Comparison of ENCODE assay signal across 14 cellular contexts in the genomic region with DNA sequence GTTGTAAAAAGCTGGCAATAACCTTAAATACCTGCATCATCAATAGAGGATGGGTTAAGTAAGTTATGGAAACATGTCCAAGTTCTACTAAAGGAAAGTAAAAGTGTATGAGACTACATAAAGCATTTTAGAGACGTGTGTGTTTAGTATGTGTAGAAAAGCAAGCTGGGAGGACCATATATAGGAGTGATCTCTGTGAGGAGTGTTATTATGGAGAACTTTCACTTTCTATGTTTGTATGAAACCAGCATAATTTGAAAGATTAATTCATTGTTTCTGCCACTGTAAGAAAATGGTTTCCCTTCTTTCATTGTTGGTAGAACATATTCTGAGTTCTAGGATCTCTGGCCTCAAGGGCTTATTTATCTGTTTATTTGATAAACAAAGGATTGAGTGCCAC. TPM values are rescaled to one million over a fixed set of nuclear protein-coding genes. Genes with fewer than 3 reads are reported as not detected.
DNase-seq lines count a peak whose midpoint lies in the region; ATAC-seq and TF ChIP-seq lines count a peak whose summit lies in the region.
"Had no signal": no experiment of that assay in that cellular context is flagged by ENCODE, and none has a peak within 500 bp of the region (broad histone marks: within the 10 kb centered on the region; RNA-seq: fewer than 3 reads in every experiment).

No MANE protein-coding gene starts in this region.

- H3K36me3 ChIP-seq in esophagus muscularis mucosa: peaks cover 16 to 29% (median 25%) of the 10 kb centered on the region in 4 donors

- peak; percentile 65 for ATAC-seq in GM19395 (IDR thresholded peaks at IDR 0.05; ENCODE audit: unreplicated experiment)
- ATAC-seq in HG03159 (IDR thresholded peaks at IDR 0.05; ENCODE audit: unreplicated experiment): peak; percentile 66
- ATAC-seq in HG02798 (IDR thresholded peaks at IDR 0.05; ENCODE audit: poor library complexity, unreplicated experiment): no peak
- ATAC-seq in HG03439 (IDR thresholded peaks at IDR 0.05; ENCODE audit: unreplicated experiment): no peak

- H3K4me3 ChIP-seq in esophagus muscularis mucosa: no peak overlapping the region

- POLR2A ChIA-PET in RWPE1 (lab: Yijun Ruan, JAX; ENCODE audit: low non-redundant PET): no interaction called here

- DNase-seq in GM10266 (ENCODE audit: extremely low spot score) (peak; percentile 24), esophagus muscularis mucosa (ENCODE audit: extremely low spot score) (no peak), RWPE1 (ENCODE audit: low spot score) (no peak)
- DNase-seq in stimulated activated CD4-positive, alpha-beta T cell treated with anti-CD3 and anti-CD28 coated beads, Interleukin-12 subunit alpha, Interleukin-12 subunit beta, amount 100 ng/mL, for 4 hours: no peak
- DNase-seq: activated CD8-positive, alpha-beta memory T cell treated with anti-CD3 and anti-CD28 coated beads, Interleukin-2, amount 50 U/mL, for 48 hours; amygdala; CD4-positive, CD25-positive, alpha-beta regulatory T cell; NCI-H1092; NCI-H510A treated with DMSO at 0.1 percent for 48 hours; stimulated activated CD4-positive, alpha-beta T cell treated with anti-CD3 and anti-CD28 coated beads, Interleukin-2, amount 100 ng/mL, for 48 hours had no signal

- no peak for TF ChIP-seq EP300 in esophagus muscularis mucosa (IDR thresholded peaks at IDR 0.05)

- no peak for TF ChIP-seq POLR2A in esophagus muscularis mucosa (IDR thresholded peaks at IDR 0.05; ENCODE audit: low read depth)

- 32% methylated on average over 1 of the region's 1 CpG for WGBS in esophagus muscularis mucosa

- no peaks in the 10 kb centered on the region for H3K9me3 ChIP-seq in esophagus muscularis mucosa

- no peak for TF ChIP-seq CTCF in GM10266 (IDR thresholded peaks at IDR 0.05; ENCODE audit: control insufficient read depth, insufficient read depth, low read depth, missing control alignments)
- TF ChIP-seq CTCF in esophagus muscularis mucosa (IDR thresholded peaks at IDR 0.05): no peak
- TF ChIP-seq CTCF in RWPE1 (conservative IDR thresholded peaks at IDR 0.05; ENCODE audit: low read depth): no peak

- intact Hi-C loops in esophagus muscularis mucosa (cut with DNase I): no loop called here

- H3K27me3 ChIP-seq in esophagus muscularis mucosa: no peaks in the 10 kb centered on the region

- CTCF ChIA-PET in RWPE1 (lab: Yijun Ruan, JAX): no interaction called here

- H3K27ac ChIP-seq in esophagus muscularis mucosa (replicated peaks in 1 of 4): peak overlapping the region; percentile 64 to 74 (median 66)
- H3K27ac ChIP-seq in RWPE1: no peak overlapping the region

- H3K4me1 ChIP-seq in esophagus muscularis mucosa: peaks cover 41 to 52% (median 48%) of the 10 kb centered on the region in 4 donors

RNA-seq across cellular contexts. Expression of a gene that starts 19.2 kb away (rescaled TPM):
- 10 to 100 TPM; 40.7 to 86.8 (median 83.4) TPM for total RNA-seq in esophagus muscularis mucosa

Comparison
In these comparisons a context has a peak if more than half of its experiments do, and no peak if none do; other contexts are left out.
1. ATAC-seq: peak in GM19395 (single experiment) and HG03159 (single experiment); none in HG02798 (single experiment) and HG03439 (single experiment).